In the genomic region with DNA sequence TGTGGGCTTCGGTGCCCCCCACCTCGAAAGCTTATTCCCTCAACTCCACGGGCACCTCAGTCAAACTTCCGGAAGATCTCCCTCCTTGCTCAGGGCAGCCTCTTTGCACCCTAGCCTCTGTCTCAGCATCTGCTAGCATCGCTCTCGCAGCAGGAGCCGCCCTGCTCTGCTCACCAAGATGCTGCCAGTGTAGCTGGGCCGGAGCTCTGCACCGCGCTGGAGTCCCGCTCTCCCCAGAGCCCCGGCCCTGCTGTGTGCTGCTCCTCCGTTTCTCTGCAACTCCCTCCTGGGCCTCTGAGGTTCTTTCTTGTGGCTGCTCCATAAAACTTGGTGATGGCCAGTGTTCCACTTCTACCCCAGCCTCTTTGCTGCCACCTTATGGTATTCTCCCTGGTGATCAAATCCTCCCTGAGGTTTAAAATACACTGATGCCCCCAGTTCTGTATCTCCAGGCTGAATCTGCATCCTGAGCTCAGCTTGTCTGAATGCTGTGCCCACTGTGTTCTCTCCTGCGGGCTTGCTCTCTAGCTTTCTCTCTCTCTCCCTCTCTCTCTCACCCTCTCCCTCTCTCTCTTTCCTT, we compare ENCODE assay signal across 21 cellular contexts.
DNase-seq lines count a peak whose midpoint lies in the region; TF ChIP-seq lines count a peak whose summit lies in the region.
"Had no signal": no experiment of that assay in that cellular context is flagged by ENCODE, and none has a peak within 500 bp of the region (broad histone marks: within the 10 kb centered on the region; RNA-seq: fewer than 3 reads in every experiment).

No MANE protein-coding gene starts in this region.

- DNase-seq in Calu3 = no peak
- peak; percentile 28 for DNase-seq in mesendoderm
- no peak for DNase-seq in stimulated activated CD4-positive, alpha-beta T cell treated with anti-CD3 and anti-CD28 coated beads, Interleukin-15, amount 100 ng/mL, for 24 hours
- no peak for DNase-seq in kidney glomerular epithelial cell (lab: John Stamatoyannopoulos, UW)
- DNase-seq in RPMI8226 = no peak
- DNase-seq in anterior cingulate cortex (lab: John Stamatoyannopoulos, UW) = no peak
- DNase-seq: activated B cell treated with CpG ODN at 0.5 μM for 24 hours; activated CD8-positive, alpha-beta T cell treated with anti-CD3 and anti-CD28 coated beads, Interleukin-2, amount 10 ng/mL, durations not matched to agents 7 days and 5 days; activated naive CD4-positive, alpha-beta T cell treated with Interleukin-2 at 50 U/mL for 16 hours; activated T-cell treated with anti-CD3 and anti-CD28 coated beads, Interleukin-2, amount 50 U/mL, for 24 hours; amygdala; dermis blood vessel endothelial cell; NCI-H1092 treated with DMSO at 0.1 percent for 48 hours; NCI-H2029 had no signal

- H3K36me3 ChIP-seq in HEK293 (ENCODE audit: control insufficient read depth in 2 of 2, insufficient read depth in 1 of 2, low read length in 2 of 2) (no peaks in the 10 kb centered on the region; a peak in 1 of 3 replicates), mesendoderm (ENCODE audit: control insufficient read depth, insufficient read depth, low read length) (no peaks in the 10 kb centered on the region)
- H3K36me3 ChIP-seq: cardiac muscle cell, prostate gland, suprapubic skin had no signal

- no peak overlapping the region for H4K8ac ChIP-seq in mesendoderm (ENCODE audit: low read depth, low read length)

- H3K9me3 Mint-ChIP-seq in Calu3 (ENCODE audit: low read depth, unreplicated experiment) = no peaks in the 10 kb centered on the region
- H3K9me3 Mint-ChIP-seq: activated B cell treated with CpG ODN at 0.5 μM for 24 hours; activated T-cell treated with anti-CD3 and anti-CD28 coated beads, Interleukin-2, amount 50 U/mL, for 24 hours had no signal

- no peak overlapping the region for H3K9ac ChIP-seq in mesendoderm (ENCODE audit: low read length)
- H3K9ac ChIP-seq: KMS-11 had no signal

- H4K5ac ChIP-seq in mesendoderm (ENCODE audit: low read length) = no peak overlapping the region

- H3K27ac ChIP-seq in HEK293 (ENCODE audit: extremely low read depth, low read depth, low read length) (no peak overlapping the region), VCaP (no peak overlapping the region), mesendoderm (ENCODE audit: low read depth, low read length) (no peak overlapping the region)
- H3K27ac ChIP-seq: cardiac muscle cell, KMS-11, prostate gland, SK-N-MC, suprapubic skin had no signal

- intact Hi-C loops in Calu3 (cut with micrococcal nuclease; ENCODE audit: unreplicated experiment) = no loop called here

- H3K9me3 ChIP-seq in HEK293 (ENCODE audit: control insufficient read depth, insufficient read depth, low read depth, low read length) = no peaks in the 10 kb centered on the region
- H3K9me3 ChIP-seq: prostate gland, suprapubic skin had no signal

- no peak overlapping the region for H3K56ac ChIP-seq in mesendoderm (ENCODE audit: low read length)

- no peak overlapping the region for H2BK15ac ChIP-seq in mesendoderm (replicated peaks; ENCODE audit: low read depth)

- H3K36me3 Mint-ChIP-seq in Calu3 (ENCODE audit: insufficient read depth, unreplicated experiment) = no peaks in the 10 kb centered on the region

- no peak overlapping the region for H3K4me3 Mint-ChIP-seq in Calu3 (ENCODE audit: low read depth, unreplicated experiment)
- H3K4me3 Mint-ChIP-seq: activated B cell treated with CpG ODN at 0.5 μM for 24 hours; activated CD8-positive, alpha-beta T cell treated with anti-CD3 and anti-CD28 coated beads, Interleukin-2, amount 10 ng/mL, durations not matched to agents 7 days and 5 days; activated T-cell treated with anti-CD3 and anti-CD28 coated beads, Interleukin-2, amount 50 U/mL, for 24 hours had no signal

- H3K23ac ChIP-seq in mesendoderm (ENCODE audit: low read length) = no peak overlapping the region

- H2BK120ac ChIP-seq in mesendoderm (ENCODE audit: low read depth, low read length) = no peak overlapping the region

- H3K4me1 ChIP-seq in HEK293 (ENCODE audit: control insufficient read depth, insufficient read depth, low read length) = no peaks in the 10 kb centered on the region
- no peaks in the 10 kb centered on the region for H3K4me1 ChIP-seq in mesendoderm (ENCODE audit: control insufficient read depth, low read depth, low read length)
- H3K4me1 ChIP-seq: prostate gland, suprapubic skin had no signal

- H3K79me2 ChIP-seq in mesendoderm (ENCODE audit: control insufficient read depth, insufficient read depth, low read length) = no peaks in the 10 kb centered on the region

- H3K79me1 ChIP-seq in mesendoderm (ENCODE audit: low read length) = no peaks in the 10 kb centered on the region

- H2BK5ac ChIP-seq in mesendoderm (ENCODE audit: low read length) = no peak overlapping the region

- no peak overlapping the region for H3K4me2 ChIP-seq in mesendoderm (ENCODE audit: low read length)
- H3K4me2 ChIP-seq: KMS-11 had no signal

- BruUV-seq in Calu3 (replicated peaks; lab: Mats Ljungman, UMichigan) = no TSS peak

- H3K4me1 Mint-ChIP-seq in Calu3 (ENCODE audit: low read depth, unreplicated experiment) = peaks cover 10% of the 10 kb centered on the region
- H3K4me1 Mint-ChIP-seq: activated B cell treated with CpG ODN at 0.5 μM for 24 hours had no signal

- no peak overlapping the region for H2AK5ac ChIP-seq in mesendoderm (ENCODE audit: low read length)

- TF ChIP-seq CTCF in Calu3 (IDR thresholded peaks at IDR 0.05; ENCODE audit: unreplicated experiment) (peak; percentile 16), HEK293 (tag by site-specific recombination; IDR thresholded peaks at IDR 0.05) (peak; percentile 59), VCaP (conservative IDR thresholded peaks at IDR 0.05) (peak; percentile 18; the same call in 1 of the 2 replicates)

- peaks cover 25% of the 10 kb centered on the region for H3K27me3 Mint-ChIP-seq in Calu3 (ENCODE audit: unreplicated experiment)
- H3K27me3 Mint-ChIP-seq: activated B cell treated with CpG ODN at 0.5 μM for 24 hours had no signal

- H3K27me3 ChIP-seq in mesendoderm (ENCODE audit: insufficient read depth, low read length, poor library complexity) = no peaks in the 10 kb centered on the region

- no peak overlapping the region for H3K4me3 ChIP-seq in HEK293 (ENCODE audit: low read depth, low read length)
- no peak overlapping the region for H3K4me3 ChIP-seq in mesendoderm (ENCODE audit: low read length)
- H3K4me3 ChIP-seq: cardiac muscle cell, prostate gland, SK-N-MC, suprapubic skin had no signal

- no peak overlapping the region for H3K4ac ChIP-seq in mesendoderm (ENCODE audit: low read depth, low read length)

- WGBS in mesendoderm (ENCODE audit: extremely low coverage, insufficient coverage, low lambda C conversion rate) = no CpG with 5 or more reads among the region's 14 CpGs

- CTCF ChIA-PET in Calu3 (lab: Charles Lee) (no interaction called here), HEK293 (lab: Yijun Ruan, JAX) (interaction anchor here (0.5 to 1.3 kb wide), 5 partner anchors 8 to 274 kb away, joined by 3 to 4 read pairs (median 3); no protein-coding TSS in a partner anchor)

- POLR2A ChIA-PET in HEK293 (lab: Yijun Ruan, JAX) = no interaction called here

- no peak overlapping the region for H3K27ac Mint-ChIP-seq in Calu3 (ENCODE audit: unreplicated experiment)
- H3K27ac Mint-ChIP-seq: activated B cell treated with CpG ODN at 0.5 μM for 24 hours; activated CD8-positive, alpha-beta T cell treated with anti-CD3 and anti-CD28 coated beads, Interleukin-2, amount 10 ng/mL, durations not matched to agents 7 days and 5 days; activated T-cell treated with anti-CD3 and anti-CD28 coated beads, Interleukin-2, amount 50 U/mL, for 24 hours had no signal

- H3K18ac ChIP-seq in mesendoderm (ENCODE audit: low read length) = no peak overlapping the region

TF ChIP-seq in HEK293, 187 proteins besides CTCF, POLR2A, EP300 and RAD21 (continues in another document):
- TF ChIP-seq, protein P1, sequence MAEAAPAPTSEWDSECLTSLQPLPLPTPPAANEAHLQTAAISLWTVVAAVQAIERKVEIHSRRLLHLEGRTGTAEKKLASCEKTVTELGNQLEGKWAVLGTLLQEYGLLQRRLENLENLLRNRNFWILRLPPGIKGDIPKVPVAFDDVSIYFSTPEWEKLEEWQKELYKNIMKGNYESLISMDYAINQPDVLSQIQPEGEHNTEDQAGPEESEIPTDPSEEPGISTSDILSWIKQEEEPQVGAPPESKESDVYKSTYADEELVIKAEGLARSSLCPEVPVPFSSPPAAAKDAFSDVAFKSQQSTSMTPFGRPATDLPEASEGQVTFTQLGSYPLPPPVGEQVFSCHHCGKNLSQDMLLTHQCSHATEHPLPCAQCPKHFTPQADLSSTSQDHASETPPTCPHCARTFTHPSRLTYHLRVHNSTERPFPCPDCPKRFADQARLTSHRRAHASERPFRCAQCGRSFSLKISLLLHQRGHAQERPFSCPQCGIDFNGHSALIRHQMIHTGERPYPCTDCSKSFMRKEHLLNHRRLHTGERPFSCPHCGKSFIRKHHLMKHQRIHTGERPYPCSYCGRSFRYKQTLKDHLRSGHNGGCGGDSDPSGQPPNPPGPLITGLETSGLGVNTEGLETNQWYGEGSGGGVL (tag by site-specific recombination; IDR thresholded peaks at IDR 0.05) = no peak
- TF ChIP-seq ZNF521 (tag by site-specific recombination; IDR thresholded peaks at IDR 0.05) (no peak), ZBTB8A (tag by site-specific recombination; IDR thresholded peaks at IDR 0.05) (no peak), ZBTB7A (tag by site-specific recombination; IDR thresholded peaks at IDR 0.05; ENCODE audit: low read depth) (no peak), ZNF155 (tag by site-specific recombination; IDR thresholded peaks at IDR 0.05) (no peak), ZNF121 (tag by site-specific recombination; IDR thresholded peaks at IDR 0.05) (no peak), ZNF302 (tag by site-specific recombination; IDR thresholded peaks at IDR 0.05; ENCODE audit: low read depth) (no peak), ZSCAN30 (tag by site-specific recombination; IDR thresholded peaks at IDR 0.05) (0 out of 2 replicates have a peak, but pooled peaks have one; percentile 47), SALL2 (tag by site-specific recombination; IDR thresholded peaks at IDR 0.05; ENCODE audit: borderline replicate concordance) (no peak), ZNF324 (tag by site-specific recombination; IDR thresholded peaks at IDR 0.05) (no peak), ZNF830 (tag by site-specific recombination; IDR thresholded peaks at IDR 0.05; ENCODE audit: low read depth) (no peak), ZNF664 (tag by site-specific recombination; IDR thresholded peaks at IDR 0.05) (no peak), YY1 (tag by site-specific recombination; IDR thresholded peaks at IDR 0.05) (no peak)
- TF ChIP-seq, protein P2, sequence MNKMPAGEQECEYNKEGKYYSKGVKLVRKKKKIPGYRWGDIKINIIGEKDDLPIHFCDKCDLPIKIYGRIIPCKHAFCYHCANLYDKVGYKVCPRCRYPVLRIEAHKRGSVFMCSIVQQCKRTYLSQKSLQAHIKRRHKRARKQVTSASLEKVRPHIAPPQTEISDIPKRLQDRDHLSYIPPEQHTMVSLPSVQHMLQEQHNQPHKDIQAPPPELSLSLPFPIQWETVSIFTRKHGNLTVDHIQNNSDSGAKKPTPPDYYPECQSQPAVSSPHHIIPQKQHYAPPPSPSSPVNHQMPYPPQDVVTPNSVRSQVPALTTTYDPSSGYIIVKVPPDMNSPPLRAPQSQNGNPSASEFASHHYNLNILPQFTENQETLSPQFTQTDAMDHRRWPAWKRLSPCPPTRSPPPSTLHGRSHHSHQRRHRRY (tag by site-specific recombination; IDR thresholded peaks at IDR 0.05) = no peak
